Comparison of ENCODE assay signal across 10 cellular contexts in the genomic region with DNA sequence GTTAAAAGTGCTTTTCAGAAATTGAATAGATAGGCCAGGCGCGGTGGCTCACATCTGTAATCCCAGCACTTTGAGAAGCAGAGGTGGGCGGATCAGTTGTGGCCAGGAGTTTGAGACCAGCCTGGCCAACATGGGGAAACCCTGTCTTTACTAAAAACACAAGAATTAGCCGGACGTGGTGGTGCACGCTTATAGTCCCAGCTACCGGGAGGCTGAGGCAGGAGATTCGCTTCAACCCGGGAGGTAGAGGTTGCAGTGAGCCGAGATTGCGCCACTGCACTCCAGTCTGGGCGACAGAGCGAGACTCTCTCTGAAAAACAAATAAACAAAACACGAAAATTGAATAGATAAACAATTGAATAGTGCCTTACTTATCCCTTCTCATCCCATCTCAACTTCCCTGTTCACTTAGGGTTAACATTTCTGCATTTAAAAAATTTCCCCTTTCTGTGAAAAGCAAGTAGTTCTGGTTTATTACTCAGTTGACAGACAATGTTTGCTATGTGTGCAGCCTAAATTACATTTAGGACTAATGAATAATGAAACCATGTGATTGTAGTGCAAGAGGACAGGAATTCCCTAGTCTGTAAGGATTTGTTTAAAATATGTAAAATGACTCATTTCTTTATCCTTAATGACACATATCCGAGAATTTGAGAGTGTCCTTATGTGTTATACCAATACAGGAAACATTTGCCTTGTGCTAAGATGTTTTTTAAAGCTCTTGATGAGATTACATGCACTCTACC. TPM values are rescaled to one million over a fixed set of nuclear protein-coding genes. Genes with fewer than 3 reads are reported as not detected.
DNase-seq lines count a peak whose midpoint lies in the region; ATAC-seq, FAIRE-seq and TF ChIP-seq lines count a peak whose summit lies in the region.
"Had no signal": no experiment of that assay in that cellular context is flagged by ENCODE, and none has a peak within 500 bp of the region (broad histone marks: within the 10 kb centered on the region; RNA-seq: fewer than 3 reads in every experiment).

No MANE protein-coding gene starts in this region.

- peaks cover 17 to 48% (median 41%) of the 10 kb centered on the region in 4 donors for H3K4me1 Mint-ChIP-seq in naive thymus-derived CD8-positive, alpha-beta T cell

- H3K9me3 ChIP-seq in endothelial cell of umbilical vein (replicated peaks; ENCODE audit: control insufficient read depth, insufficient read depth, low read length): no peaks in the 10 kb centered on the region

- H3K9ac ChIP-seq in endothelial cell of umbilical vein (replicated peaks; ENCODE audit: extremely low read depth, insufficient read depth, low read length): peak overlapping the region; percentile 67

- intact Hi-C loops in endothelial cell of umbilical vein (cut with micrococcal nuclease): loop anchor here (1.0 kb wide), 3 partner anchors 16 to 86 kb away; no protein-coding TSS in a partner anchor

- H3K4me3 Mint-ChIP-seq in naive thymus-derived CD8-positive, alpha-beta T cell: peak overlapping the region in 1 of 10 donors; percentile 18

- POLR2A ChIA-PET in endothelial cell of umbilical vein (lab: Charles Lee): interaction anchor here (0.6 to 1.0 kb wide), 3 partner anchors 15 to 66 kb away, joined by 3 to 4 read pairs (median 3); no protein-coding TSS in a partner anchor
- POLR2A ChIA-PET in naive thymus-derived CD8-positive, alpha-beta T cell (lab: Charles Lee): no interaction called here

- peak overlapping the region; percentile 95 for H3K4me2 ChIP-seq in endothelial cell of umbilical vein (ENCODE audit: insufficient read depth, low read length)

- H3K36me3 ChIP-seq in GM06990 (ENCODE audit: control insufficient read depth, insufficient read depth, low read length) (no peaks in the 10 kb centered on the region), endothelial cell of umbilical vein (ENCODE audit: control insufficient read depth in 2 of 2, extremely low read depth in 1 of 2, insufficient read depth in 2 of 2, low read length in 2 of 2) (no peaks in the 10 kb centered on the region)

- H3K9me1 ChIP-seq in endothelial cell of umbilical vein (replicated peaks; ENCODE audit: control insufficient read depth, extremely low read depth, insufficient read depth, low read length): no peaks in the 10 kb centered on the region

- dilution Hi-C loops in endothelial cell of umbilical vein (cut with MboI; ENCODE audit: extremely low pct_ligation_motif_present, low sequenced_read_pairs): no loop called here

- FAIRE-seq in endothelial cell of umbilical vein (lab: Jason Lieb, UNC): peak; percentile 72
- FAIRE-seq: endometrium had no signal

- H3K79me2 ChIP-seq in endothelial cell of umbilical vein (ENCODE audit: control insufficient read depth, insufficient read depth, low read length): peaks cover 58% of the 10 kb centered on the region

- H3K27me3 Mint-ChIP-seq in naive thymus-derived CD8-positive, alpha-beta T cell: no peaks in the 10 kb centered on the region

- no peak for ATAC-seq in naive thymus-derived CD8-positive, alpha-beta T cell
- ATAC-seq in GM21723 (IDR thresholded peaks at IDR 0.05; ENCODE audit: unreplicated experiment) (no peak), GM21526 (IDR thresholded peaks at IDR 0.05; ENCODE audit: low FRiP score, unreplicated experiment) (no peak)

- TSS peak; percentile 97 for BruUV-seq in endothelial cell of umbilical vein (replicated peaks; lab: Mats Ljungman, UMichigan)

- TF ChIP-seq POLR2A in endothelial cell of umbilical vein (IDR thresholded peaks at IDR 0.05; ENCODE audit: low read depth, low read length): peak; percentile 53

- H3K9me3 Mint-ChIP-seq in naive thymus-derived CD8-positive, alpha-beta T cell: peaks cover 0 to 10% (median 4%) of the 10 kb centered on the region in 9 donors

- no peaks in the 10 kb centered on the region for H4K20me1 ChIP-seq in endothelial cell of umbilical vein (replicated peaks; ENCODE audit: control insufficient read depth, extremely low read depth, insufficient read depth, low read length)

- DNase-seq in GM06990 (ENCODE audit: extremely low read depth, insufficient read length) (no peak), M059J (ENCODE audit: low read depth) (peak; percentile 89), endothelial cell of umbilical vein (ENCODE audit: low read depth, low spot score) (peak; percentile 92), pulmonary artery endothelial cell (ENCODE audit: low read depth, low spot score) (peak; percentile 81), NCI-H446 treated with DMSO at 0.1 percent for 48 hours (lab: John Stamatoyannopoulos, UW) (no peak)
- DNase-seq in naive thymus-derived CD8-positive, alpha-beta T cell: no peak
- DNase-seq: NCI-H1694 had no signal

- no peak overlapping the region for H2AFZ ChIP-seq in endothelial cell of umbilical vein (ENCODE audit: low read depth, low read length)

- peak overlapping the region; percentile 86 for H3K27ac ChIP-seq in endothelial cell of umbilical vein (ENCODE audit: insufficient read depth, low read depth, low read length)

- no peaks in the 10 kb centered on the region for H3K27me3 ChIP-seq in GM06990 (replicated peaks; ENCODE audit: control insufficient read depth, insufficient read depth, low read length)
- no peaks in the 10 kb centered on the region for H3K27me3 ChIP-seq in endothelial cell of umbilical vein (ENCODE audit: control insufficient read depth in 2 of 2, insufficient read depth in 2 of 2, low read length in 2 of 2)

- H3K36me3 Mint-ChIP-seq in naive thymus-derived CD8-positive, alpha-beta T cell: peaks cover 6 to 8% (median 6%) of the 10 kb centered on the region in 3 donors

- H3K4me1 ChIP-seq in endothelial cell of umbilical vein (ENCODE audit: control insufficient read depth, extremely low read depth, insufficient read depth, low read length): peaks cover 46% of the 10 kb centered on the region

- H3K4me3 ChIP-seq in GM06990 (replicated peaks; ENCODE audit: low read depth, low read length): peak overlapping the region; percentile 14; the same call in 1 of the 2 replicates
- H3K4me3 ChIP-seq in endothelial cell of umbilical vein (replicated peaks in 1 of 3; ENCODE audit: insufficient read depth in 1 of 3, low read depth in 1 of 3, low read length in 3 of 3): peak overlapping the region in 2 of 3 experiments; percentile 14 to 64

- no peak for TF ChIP-seq CTCF in GM06990 (IDR thresholded peaks at IDR 0.05; ENCODE audit: insufficient read depth, low read length, poor library complexity, severe bottlenecking)
- no peak for TF ChIP-seq CTCF in endothelial cell of umbilical vein (IDR thresholded peaks at IDR 0.05; ENCODE audit: extremely low read depth in 1 of 2, insufficient read depth in 1 of 2, low read depth in 1 of 2, low read length in 2 of 2)

- CTCF ChIA-PET in endothelial cell of umbilical vein (lab: Charles Lee): interaction anchor here (0.9 to 3.9 kb wide), 9 partner anchors 10 to 67 kb away, joined by 3 to 26 read pairs (median 4); no protein-coding TSS in a partner anchor

- peak overlapping the region in 3 of 10 donors; percentile 22 to 52 (median 24) for H3K27ac Mint-ChIP-seq in naive thymus-derived CD8-positive, alpha-beta T cell

TF ChIP-seq in endothelial cell of umbilical vein, 7 proteins besides CTCF, POLR2A, EP300 and RAD21:
- peak; percentile 99 for TF ChIP-seq JUN (IDR thresholded peaks at IDR 0.05; ENCODE audit: borderline replicate concordance, insufficient read depth, insufficient read length, low read depth)
- no peak for TF ChIP-seq EZH2 (IDR thresholded peaks at IDR 0.05; ENCODE audit: borderline replicate concordance, low read depth, low read length, severe bottlenecking)
- TF ChIP-seq GATA2 (IDR thresholded peaks at IDR 0.05; ENCODE audit: insufficient read depth, insufficient read length, low read depth, low read length): no peak
- TF ChIP-seq POLR2AphosphoS5 (IDR thresholded peaks at IDR 0.05; ENCODE audit: insufficient read depth, low read depth, low read length): peak; percentile 47
- TF ChIP-seq FOS (IDR thresholded peaks at IDR 0.05; ENCODE audit: borderline replicate concordance, insufficient read depth, low read length): peak; percentile 95

RNA-seq across cellular contexts. Expression of a gene that starts 6.0 kb away (rescaled TPM):
- 12.9 and 16.9 TPM in 2 replicates for total RNA-seq in M059J (2014; rRNA removed; shearing (Covaris generic))
- total RNA-seq in endothelial cell of umbilical vein (17.3 and 21.3 TPM in 2 replicates), pulmonary artery endothelial cell (20.9 and 34.0 TPM in 2 replicates)
- 5.2 and 5.8 TPM in 2 replicates for polyA plus RNA-seq in endothelial cell of umbilical vein
- polyA plus RNA-seq in endothelial cell of umbilical vein (2011; cell fraction: cytosol; rRNA removed): 4.8 and 5.4 TPM in 2 replicates
- polyA plus RNA-seq in endothelial cell of umbilical vein (2011; cell fraction: nucleus; rRNA removed): 14.5 and 16.5 TPM in 2 replicates
- 10.6 and 10.9 TPM in 2 replicates for polyA plus RNA-seq in endothelial cell of umbilical vein (2012)
- 33.8 and 33.9 TPM in 2 replicates for polyA minus RNA-seq in endothelial cell of umbilical vein
- 19.3 TPM for polyA minus RNA-seq in endothelial cell of umbilical vein (2011; cell fraction: cytosol; rRNA and poly(A)+ RNA removed)
- 36.8 and 49.7 TPM in 2 replicates for polyA minus RNA-seq in endothelial cell of umbilical vein (2011; cell fraction: nucleus; rRNA and poly(A)+ RNA removed)
- total RNA-seq in naive thymus-derived CD8-positive, alpha-beta T cell: 10 to 100 TPM; 22.7 to 24.2 TPM
- 1 to 10 TPM in 2 of 3 donors, under 1 TPM in 1; 0.51 to 2.2 (median 1.4) TPM for polyA plus RNA-seq in naive thymus-derived CD8-positive, alpha-beta T cell

RNA-seq across cellular contexts. Expression of a gene that starts 23.5 kb away (rescaled TPM):
- not detected in 2 replicates for total RNA-seq in M059J (2014; rRNA removed; shearing (Covaris generic))
- total RNA-seq in endothelial cell of umbilical vein (not detected in 2 replicates), pulmonary artery endothelial cell (not detected in 2 replicates)
- not detected in 2 replicates for polyA plus RNA-seq in endothelial cell of umbilical vein
- not detected in 2 replicates for polyA plus RNA-seq in endothelial cell of umbilical vein (2011; cell fraction: cytosol; rRNA removed)
- polyA plus RNA-seq in endothelial cell of umbilical vein (2011; cell fraction: nucleus; rRNA removed): not detected in 2 replicates
- polyA plus RNA-seq in endothelial cell of umbilical vein (2012): not detected in 2 replicates
- not detected in 2 replicates for polyA minus RNA-seq in endothelial cell of umbilical vein
- polyA minus RNA-seq in endothelial cell of umbilical vein (2011; cell fraction: cytosol; rRNA and poly(A)+ RNA removed): not detected
- not detected in 2 replicates for polyA minus RNA-seq in endothelial cell of umbilical vein (2011; cell fraction: nucleus; rRNA and poly(A)+ RNA removed)
- total RNA-seq in naive thymus-derived CD8-positive, alpha-beta T cell: not detected
- not detected for polyA plus RNA-seq in naive thymus-derived CD8-positive, alpha-beta T cell

Comparison
In these comparisons a context has a peak if more than half of its experiments do, and no peak if none do; other contexts are left out.
1. DNase-seq: peak in M059J (single experiment), endothelial cell of umbilical vein (single experiment) and pulmonary artery endothelial cell (single experiment); none in GM06990 (single experiment), naive thymus-derived CD8-positive, alpha-beta T cell (0 of 10) and NCI-H446 treated with DMSO at 0.1 percent for 48 hours (single experiment).